Comparison of ENCODE assay signal across 8 cellular contexts in the genomic region with DNA sequence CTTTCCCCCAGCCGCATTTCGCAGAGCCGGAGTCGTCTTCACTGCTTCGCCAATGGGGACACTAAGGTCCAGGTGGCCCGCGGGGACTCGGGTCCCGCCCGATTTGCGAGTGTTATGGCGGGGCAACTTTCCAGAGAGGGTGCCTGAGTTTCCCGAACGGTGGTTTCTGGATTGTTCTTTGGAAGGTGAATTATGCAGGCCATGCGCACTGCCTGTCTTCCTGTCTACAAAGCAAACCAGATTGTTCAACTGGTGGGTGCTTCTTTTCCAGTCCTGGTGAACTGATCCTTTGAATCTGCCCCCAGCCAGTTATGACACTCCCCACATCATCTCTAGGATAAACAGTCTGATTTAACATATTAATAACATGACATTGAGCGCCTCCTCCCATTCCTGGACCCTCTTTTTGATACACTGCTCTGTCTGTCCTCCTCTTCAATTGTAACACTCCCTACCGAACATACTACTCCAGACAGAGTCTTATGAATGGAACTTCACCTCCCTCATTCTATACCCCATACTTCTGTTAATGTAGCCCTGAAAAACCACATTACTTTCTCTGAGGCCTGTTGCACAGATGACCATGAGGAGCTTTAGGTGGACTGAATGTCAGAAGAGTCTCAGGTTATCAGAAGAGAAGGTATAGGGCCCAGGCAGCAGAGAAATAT.
A peak's percentile ranks its signal among the peaks of the same experiment; 100 is the strongest.
DNase-seq lines count a peak whose midpoint lies in the region; ATAC-seq and TF ChIP-seq lines count a peak whose summit lies in the region.

No MANE protein-coding gene starts in this region.

- ATAC-seq in body of pancreas: no peak
- ATAC-seq in GM21786 (IDR thresholded peaks at IDR 0.05; ENCODE audit: unreplicated experiment): no peak
- no peak for ATAC-seq in GM19452 (IDR thresholded peaks at IDR 0.05; ENCODE audit: unreplicated experiment)

- H3K9me3 ChIP-seq in body of pancreas: no peaks in the 10 kb centered on the region

- TF ChIP-seq CTCF in body of pancreas (IDR thresholded peaks at IDR 0.05): no peak

- H3K79me1 ChIP-seq in mesendoderm (ENCODE audit: low read length): no peaks in the 10 kb centered on the region

- H3K4me1 ChIP-seq in body of pancreas (peaks cover 8% of the 10 kb centered on the region), mesendoderm (ENCODE audit: control insufficient read depth, low read depth, low read length) (no peaks in the 10 kb centered on the region)

- no peak overlapping the region for H4K5ac ChIP-seq in mesendoderm (ENCODE audit: low read length)

- H2BK5ac ChIP-seq in mesendoderm (ENCODE audit: low read length): no peak overlapping the region

- DNase-seq in DMS114 treated with DMSO at 0.1 percent for 48 hours (lab: John Stamatoyannopoulos, UW; ENCODE audit: unreplicated experiment) (peak; percentile 8), body of pancreas (no peak), mesendoderm (no peak), NCI-H82 (lab: John Stamatoyannopoulos, UW) (no peak)
- DNase-seq in Jurkat, Clone E6-1 (ENCODE audit: low read depth, low spot score): no peak
- no peak for DNase-seq in stimulated activated naive CD4-positive, alpha-beta T cell (lab: John Stamatoyannopoulos, UW)

- no peak overlapping the region for H3K4ac ChIP-seq in mesendoderm (ENCODE audit: low read depth, low read length)

- no peak overlapping the region for H4K8ac ChIP-seq in mesendoderm (ENCODE audit: low read depth, low read length)

- no peaks in the 10 kb centered on the region for H3K79me2 ChIP-seq in mesendoderm (ENCODE audit: control insufficient read depth, insufficient read depth, low read length)

- H3K9ac ChIP-seq in mesendoderm (ENCODE audit: low read length): peak overlapping the region; percentile 60

- H3K18ac ChIP-seq in mesendoderm (ENCODE audit: low read length): no peak overlapping the region

- intact Hi-C loops in body of pancreas (cut with DNase I): no loop called here

- H2AK5ac ChIP-seq in mesendoderm (ENCODE audit: low read length): no peak overlapping the region

- TF ChIP-seq POLR2A in body of pancreas (IDR thresholded peaks at IDR 0.05): no peak

- H3K4me3 ChIP-seq in Jurkat, Clone E6-1 (ENCODE audit: low read length): peak overlapping the region; percentile 33
- H3K4me3 ChIP-seq in body of pancreas: peak overlapping the region; percentile 40 to 94
- H3K4me3 ChIP-seq in mesendoderm (ENCODE audit: low read length): no peak overlapping the region

- H3K27me3 ChIP-seq in body of pancreas: no peaks in the 10 kb centered on the region
- H3K27me3 ChIP-seq in mesendoderm (ENCODE audit: insufficient read depth, low read length, poor library complexity): no peaks in the 10 kb centered on the region

- H3K36me3 ChIP-seq in body of pancreas (replicated peaks in 1 of 2; ENCODE audit: insufficient read depth in 1 of 2, low read depth in 2 of 2) (no peaks in the 10 kb centered on the region), mesendoderm (ENCODE audit: control insufficient read depth, insufficient read depth, low read length) (no peaks in the 10 kb centered on the region)

- H2BK15ac ChIP-seq in mesendoderm (replicated peaks; ENCODE audit: low read depth): no peak overlapping the region

- peak overlapping the region; percentile 50 for H3K4me2 ChIP-seq in mesendoderm (ENCODE audit: low read length)

- H2BK120ac ChIP-seq in mesendoderm (ENCODE audit: low read depth, low read length): no peak overlapping the region

- H3K23ac ChIP-seq in mesendoderm (ENCODE audit: low read length): no peak overlapping the region

- H3K27ac ChIP-seq in body of pancreas (peak overlapping the region; percentile 70 to 94 (median 88)), mesendoderm (ENCODE audit: low read depth, low read length) (no peak overlapping the region)

- peak overlapping the region; percentile 75 for H3K56ac ChIP-seq in mesendoderm (ENCODE audit: low read length)

- WGBS in body of pancreas, 2 donors: 11 to 14% methylated on average over 16 to 17 of the region's 17 CpGs
- WGBS in mesendoderm (ENCODE audit: extremely low coverage, insufficient coverage, low lambda C conversion rate): no CpG with 5 or more reads among the region's 17 CpGs
